In the genomic region with DNA sequence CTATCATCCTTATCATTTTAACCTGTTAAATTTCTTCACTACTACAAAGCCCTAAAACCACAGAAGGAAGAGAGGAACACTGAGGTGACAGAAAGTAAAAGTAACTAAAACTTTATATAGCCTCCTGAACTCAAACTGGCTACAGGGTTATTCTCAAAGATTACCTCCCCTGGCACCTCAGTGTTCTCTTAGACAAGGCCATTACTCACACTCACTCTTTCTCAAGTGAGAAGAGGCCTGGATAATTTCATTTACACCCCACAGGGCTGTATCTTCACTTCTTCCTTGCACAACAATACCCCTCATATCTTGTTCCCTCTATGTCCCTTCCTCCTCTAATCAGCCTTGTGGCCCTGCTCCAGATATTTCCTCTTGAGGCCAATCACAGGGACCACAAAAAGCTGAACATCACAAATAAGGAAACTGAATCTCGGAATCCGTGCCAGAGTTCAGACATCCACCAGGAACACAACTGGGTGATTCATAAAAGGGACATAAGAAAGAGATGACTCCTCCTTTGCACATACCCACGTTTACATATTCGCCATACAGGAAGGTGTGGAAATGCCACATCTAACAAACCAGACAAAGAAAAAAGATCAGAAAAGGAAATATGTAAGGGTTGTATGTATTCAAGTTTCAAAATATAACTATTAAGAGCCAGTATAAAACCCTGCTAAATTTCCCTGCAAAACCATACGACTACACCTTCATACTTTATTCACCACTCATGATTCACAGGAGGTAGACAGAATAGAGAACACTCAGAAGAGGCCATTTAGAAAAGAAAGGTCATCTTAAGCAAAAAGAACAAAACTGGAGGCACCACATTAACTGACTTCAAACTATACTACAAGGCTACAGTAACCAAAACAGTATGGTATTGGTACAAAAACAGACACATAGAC, we compare ENCODE assay signal across 10 cellular contexts. TPM values are rescaled to one million over a fixed set of nuclear protein-coding genes. Genes with fewer than 3 reads are reported as not detected.
DNase-seq lines count a peak whose midpoint lies in the region; ATAC-seq, FAIRE-seq and TF ChIP-seq lines count a peak whose summit lies in the region.
"Had no signal": no experiment of that assay in that cellular context is flagged by ENCODE, and none has a peak within 500 bp of the region (broad histone marks: within the 10 kb centered on the region; RNA-seq: fewer than 3 reads in every experiment).

No MANE protein-coding gene starts in this region.

- H3K27me3 ChIP-seq in CD4-positive, alpha-beta T cell (ENCODE audit: control insufficient read depth, insufficient read depth, low read length): no peaks in the 10 kb centered on the region

- H3K27ac Mint-ChIP-seq in CD4-positive, alpha-beta T cell: no peak overlapping the region
- no peak overlapping the region for H3K27ac Mint-ChIP-seq in activated naive CD4-positive, alpha-beta T cell treated with anti-CD3 and anti-CD28 coated beads, Interleukin-2, amount 10 ng/mL, durations not matched to agents 7 days and 5 days

- POLR2A ChIA-PET in CD4-positive, alpha-beta T cell (lab: Charles Lee): interaction anchor here (1.1 to 4.4 kb wide), 7 partner anchors 12 to 77 kb away, joined by 3 to 80 read pairs (median 22); a partner anchor contains a TSS

- ATAC-seq in CD4-positive, alpha-beta T cell (ENCODE audit: poor library complexity): peak; percentile 78
- ATAC-seq in GM21528 (IDR thresholded peaks at IDR 0.05; ENCODE audit: low FRiP score, unreplicated experiment) (no peak), GM21360 (IDR thresholded peaks at IDR 0.05; ENCODE audit: unreplicated experiment) (no peak)
- ATAC-seq: left lung had no signal

- intact Hi-C loops in CD4-positive, alpha-beta T cell (cut with DNase I, micrococcal nuclease): loop anchor here in 1 of 2 experiments (2.0 kb wide), 2 partner anchors 15 to 41 kb away; no protein-coding TSS in a partner anchor

- peak in 2 of 10 experiments; percentile 1 to 11 for DNase-seq in CD4-positive, alpha-beta T cell
- peak; percentile 60 for DNase-seq in KBM-7
- peak; percentile 36 for DNase-seq in activated naive CD4-positive, alpha-beta T cell treated with anti-CD3 and anti-CD28 coated beads, Interleukin-2, amount 10 ng/mL, durations not matched to agents 7 days and 5 days
- peak; percentile 42 for DNase-seq in kidney tubule cell (ENCODE audit: low spot score)
- DNase-seq in HTR-8/SVneo (ENCODE audit: insufficient read length, low spot score): no peak
- DNase-seq in 8988T: no peak
- DNase-seq: left lung, NCI-H510A had no signal

- H3K9me3 ChIP-seq in CD4-positive, alpha-beta T cell (ENCODE audit: control insufficient read depth, low read length): no peaks in the 10 kb centered on the region
- H3K9me3 ChIP-seq: left lung had no signal

- no peaks in the 10 kb centered on the region for H3K27me3 Mint-ChIP-seq in CD4-positive, alpha-beta T cell
- peaks cover 3% of the 10 kb centered on the region for H3K27me3 Mint-ChIP-seq in activated naive CD4-positive, alpha-beta T cell treated with anti-CD3 and anti-CD28 coated beads, Interleukin-2, amount 10 ng/mL, durations not matched to agents 7 days and 5 days

- in situ Hi-C loops in KBM-7 (cut with MboI; ENCODE audit: low pct_unique_long_range_greater_than_20kb, low sequenced_read_pairs): no loop called here

- H3K27ac ChIP-seq in CD4-positive, alpha-beta T cell (ENCODE audit: low read depth, low read length): peak overlapping the region; percentile 68

- CTCF ChIA-PET in CD4-positive, alpha-beta T cell (lab: Charles Lee): interaction anchor here (0.7 to 4.3 kb wide), 4 partner anchors 11 to 108 kb away, joined by 3 to 26 read pairs (median 6); no protein-coding TSS in a partner anchor
- CTCF ChIA-PET in activated naive CD4-positive, alpha-beta T cell treated with anti-CD3 and anti-CD28 coated beads, Interleukin-2, amount 10 ng/mL, durations not matched to agents 7 days and 5 days (lab: Charles Lee): interaction anchor here (1.3 to 18.1 kb wide), 4 partner anchors 16 to 108 kb away, joined by 4 to 551 read pairs (median 12); no protein-coding TSS in a partner anchor

- TF ChIP-seq CTCF in CD4-positive, alpha-beta T cell (IDR thresholded peaks at IDR 0.05): no peak

- H3K4me3 Mint-ChIP-seq in CD4-positive, alpha-beta T cell: no peak overlapping the region
- no peak overlapping the region for H3K4me3 Mint-ChIP-seq in activated naive CD4-positive, alpha-beta T cell treated with anti-CD3 and anti-CD28 coated beads, Interleukin-2, amount 10 ng/mL, durations not matched to agents 7 days and 5 days

- H3K9me3 Mint-ChIP-seq in CD4-positive, alpha-beta T cell: peaks cover 2% of the 10 kb centered on the region
- H3K9me3 Mint-ChIP-seq in activated naive CD4-positive, alpha-beta T cell treated with anti-CD3 and anti-CD28 coated beads, Interleukin-2, amount 10 ng/mL, durations not matched to agents 7 days and 5 days: peaks cover 14% of the 10 kb centered on the region

- no peaks in the 10 kb centered on the region for H3K36me3 Mint-ChIP-seq in CD4-positive, alpha-beta T cell (ENCODE audit: low read depth)
- H3K36me3 Mint-ChIP-seq in activated naive CD4-positive, alpha-beta T cell treated with anti-CD3 and anti-CD28 coated beads, Interleukin-2, amount 10 ng/mL, durations not matched to agents 7 days and 5 days: peaks cover 19% of the 10 kb centered on the region

- H3K4me1 Mint-ChIP-seq in CD4-positive, alpha-beta T cell (ENCODE audit: low read depth): peaks cover 15% of the 10 kb centered on the region
- H3K4me1 Mint-ChIP-seq in activated naive CD4-positive, alpha-beta T cell treated with anti-CD3 and anti-CD28 coated beads, Interleukin-2, amount 10 ng/mL, durations not matched to agents 7 days and 5 days: peaks cover 39% of the 10 kb centered on the region

- FAIRE-seq in HTR-8/SVneo (lab: Jason Lieb, UNC): no peak

RNA-seq across cellular contexts. Expression of a gene that starts 1.7 kb away (rescaled TPM):
- total RNA-seq in CD4-positive, alpha-beta T cell: 10 to 100 TPM; 22.0 to 25.9 TPM

RNA-seq across cellular contexts. Expression of a gene that starts 16.6 kb away (rescaled TPM):
- total RNA-seq in CD4-positive, alpha-beta T cell: 10 to 100 TPM; 52.7 to 53.2 TPM

Comparison
In these comparisons a context has a peak if more than half of its experiments do, and no peak if none do; other contexts are left out.
1. DNase-seq: peak in KBM-7 (single experiment), activated naive CD4-positive, alpha-beta T cell treated with anti-CD3 and anti-CD28 coated beads, Interleukin-2, amount 10 ng/mL, durations not matched to agents 7 days and 5 days (single experiment) and kidney tubule cell (single experiment); none in HTR-8/SVneo (single experiment) and 8988T (single experiment).